In the genomic region with DNA sequence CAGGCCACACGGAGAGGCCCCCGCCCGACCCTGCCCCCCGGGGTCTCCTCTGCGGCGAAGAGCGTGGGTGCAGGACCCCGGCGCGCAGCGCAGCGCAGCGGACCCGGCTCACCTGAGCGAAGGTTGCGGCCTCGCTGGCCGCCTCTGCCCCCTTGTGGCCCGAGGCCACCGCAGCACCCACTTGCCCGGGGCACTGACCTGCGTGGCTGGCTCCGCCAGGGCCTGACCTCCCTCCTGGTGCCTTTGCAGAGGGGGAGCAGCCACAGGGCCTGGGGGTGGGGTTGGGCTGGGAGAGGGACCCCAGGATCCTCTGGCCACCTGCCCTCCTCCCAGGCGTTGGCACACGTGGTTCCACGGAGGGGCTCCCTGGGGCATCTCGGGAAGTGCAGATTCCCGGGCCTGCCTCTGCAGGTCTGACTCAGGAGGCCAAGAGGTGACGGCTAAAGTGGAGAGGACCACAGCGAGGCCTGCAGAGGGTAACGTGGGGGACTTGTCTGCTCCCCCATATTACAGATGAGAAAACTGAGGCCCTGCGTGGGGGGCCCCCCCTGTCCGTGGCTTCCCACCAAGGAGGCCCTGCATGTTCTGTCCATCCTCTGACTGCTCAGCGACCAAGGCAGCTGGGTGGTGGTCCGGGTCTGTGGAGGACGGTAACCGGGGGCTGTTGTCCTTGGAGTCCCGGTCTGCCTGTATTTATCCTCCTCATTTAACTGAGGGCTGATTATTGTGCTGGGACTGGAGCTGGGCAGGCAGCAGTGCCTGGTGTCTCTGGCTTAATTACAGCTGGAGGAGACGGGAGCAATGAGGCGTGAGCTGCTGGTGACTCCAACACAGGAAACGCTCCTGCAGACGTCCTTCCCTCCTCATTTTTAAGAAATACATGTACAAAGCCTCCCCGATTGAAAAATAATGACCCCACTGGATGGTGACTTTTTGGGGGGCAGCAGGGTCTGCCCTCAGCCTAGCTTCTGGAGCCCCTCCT, we compare ENCODE assay signal across 1 cellular context.
TF ChIP-seq lines count a peak whose summit lies in the region.

No MANE protein-coding gene starts in this region.

TF ChIP-seq in endothelial cell of umbilical vein, 7 proteins besides CTCF, POLR2A, EP300 and RAD21 (continued from another document):
- TF ChIP-seq GATA2 (IDR thresholded peaks at IDR 0.05; ENCODE audit: insufficient read depth, insufficient read length, low read depth, low read length) (no peak), EZH2 (IDR thresholded peaks at IDR 0.05; ENCODE audit: borderline replicate concordance, low read depth, low read length, severe bottlenecking) (no peak), JUN (IDR thresholded peaks at IDR 0.05; ENCODE audit: borderline replicate concordance, insufficient read depth, insufficient read length, low read depth) (no peak), POLR2AphosphoS5 (IDR thresholded peaks at IDR 0.05; ENCODE audit: insufficient read depth, low read depth, low read length) (no peak)
- TF ChIP-seq, protein P1, sequence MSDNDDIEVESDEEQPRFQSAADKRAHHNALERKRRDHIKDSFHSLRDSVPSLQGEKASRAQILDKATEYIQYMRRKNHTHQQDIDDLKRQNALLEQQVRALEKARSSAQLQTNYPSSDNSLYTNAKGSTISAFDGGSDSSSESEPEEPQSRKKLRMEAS (IDR thresholded peaks at IDR 0.05; ENCODE audit: insufficient read depth, insufficient read length) = no peak
